Comparison of ENCODE assay signal across 8 cellular contexts in the genomic region with DNA sequence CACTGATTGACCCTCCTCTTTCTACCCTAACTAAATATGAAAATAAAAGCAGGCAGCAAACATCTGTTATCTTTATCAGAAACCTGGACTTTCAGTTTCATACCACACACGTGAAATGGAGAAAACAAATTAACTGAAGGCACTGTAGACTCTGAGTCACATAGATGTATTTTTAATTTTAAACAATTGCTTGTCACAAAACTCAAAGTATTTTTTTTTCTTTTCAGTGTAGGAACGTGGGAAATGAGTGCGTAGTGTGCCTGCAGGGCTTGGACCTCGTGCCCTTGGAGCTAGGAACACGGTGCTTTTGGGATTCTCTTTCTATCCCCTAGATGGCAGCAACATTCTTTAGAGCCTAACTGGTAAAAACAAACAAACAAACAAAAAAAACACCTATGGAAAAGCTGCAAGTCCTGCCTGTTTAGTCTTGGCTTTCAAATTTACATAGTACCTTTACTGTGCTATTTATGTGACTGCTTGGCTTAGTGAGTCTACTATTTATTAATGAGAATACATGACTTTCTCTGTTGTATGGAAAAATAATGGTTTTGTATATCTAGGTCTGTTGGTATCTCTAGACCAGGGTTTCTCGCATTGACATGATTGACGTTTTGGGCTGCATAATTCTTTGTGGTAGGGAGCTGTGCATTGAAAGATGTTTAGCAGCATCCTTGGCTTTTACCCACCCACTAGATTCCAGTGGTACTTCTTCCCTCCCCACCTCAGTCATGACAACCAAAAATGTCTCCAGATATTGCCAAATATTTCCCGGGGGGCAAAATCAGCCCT. TPM values are rescaled to one million over a fixed set of nuclear protein-coding genes. Genes with fewer than 3 reads are reported as not detected.
A peak's percentile ranks its signal among the peaks of the same experiment; 100 is the strongest.
DNase-seq lines count a peak whose midpoint lies in the region; ATAC-seq, FAIRE-seq and TF ChIP-seq lines count a peak whose summit lies in the region.

No MANE protein-coding gene starts in this region.

- 54% methylated on average over 8 of the region's 8 CpGs; no CpG with 5 or more reads in 1 of the 2 experiments for WGBS in H1 (ENCODE audit: extremely low coverage in 1 of 2, insufficient coverage in 1 of 2, insufficient read length in 1 of 2, insufficient replicate concordance in 2 of 2, low coverage in 1 of 2, low lambda C conversion rate in 2 of 2, missing lambda C conversion rate in 1 of 2), 2 experiments

- H2AK5ac ChIP-seq in H1 (ENCODE audit: low read depth, low read length), result no peak overlapping the region

- H3K27me3 ChIP-seq in H1 (replicated peaks in 1 of 4; ENCODE audit: control insufficient read depth in 3 of 4, extremely low read depth in 1 of 4, insufficient read depth in 3 of 4, low read length in 3 of 4), result no peaks in the 10 kb centered on the region

- H3K14ac ChIP-seq in H1 (ENCODE audit: insufficient read length), result no peak overlapping the region

- H3K79me2 ChIP-seq in H1 (ENCODE audit: control insufficient read depth in 1 of 2, insufficient read depth in 2 of 2, low read length in 2 of 2), result no peaks in the 10 kb centered on the region

- peaks cover 2% of the 10 kb centered on the region; the same call in 1 of the 2 replicates for H3K23me2 ChIP-seq in H1 (ENCODE audit: low read depth, low read length)

- TF ChIP-seq EP300 in H1 (IDR thresholded peaks at IDR 0.05; ENCODE audit: borderline replicate concordance in 1 of 2, low read depth in 2 of 2, low read length in 2 of 2), result no peak

- H3K9me3 Mint-ChIP-seq in activated CD4-positive, alpha-beta T cell treated with anti-CD3 and anti-CD28 coated beads, Interleukin-2, amount 10 ng/mL, durations not matched to agents 7 days and 5 days, result no peaks in the 10 kb centered on the region
- H3K9me3 Mint-ChIP-seq in memory B cell, result no peaks in the 10 kb centered on the region

- DNase-seq in activated CD4-positive, alpha-beta T cell treated with anti-CD3 and anti-CD28 coated beads, Interleukin-2, amount 10 ng/mL, durations not matched to agents 7 days and 5 days, result peak; percentile 21
- no peak for DNase-seq in activated CD4-positive, alpha-beta T cell treated with anti-CD3 and anti-CD28 coated beads for 4 hours
- DNase-seq in GM20000 (ENCODE audit: low spot score) (peak; percentile 37), RPMI8226 (peak; percentile 58), H1 (ENCODE audit: low read depth in 1 of 2, low spot score in 2 of 2) (peak in 1 of 2 experiments; percentile 21), memory B cell (ENCODE audit: low spot score in 2 of 2) (no peak)
- no peak for DNase-seq in stimulated activated naive CD4-positive, alpha-beta T cell treated with Interleukin-2 at 50 U/mL for 16 hours (lab: John Stamatoyannopoulos, UW)

- no peaks in the 10 kb centered on the region for H3K79me1 ChIP-seq in H1 (ENCODE audit: low read depth, low read length)

- no peak overlapping the region for H4K91ac ChIP-seq in H1 (replicated peaks; ENCODE audit: insufficient read length, low read length)

- H2BK5ac ChIP-seq in H1 (ENCODE audit: low read depth, low read length), result no peak overlapping the region

- peak overlapping the region; percentile 81 for H3K27ac Mint-ChIP-seq in activated CD4-positive, alpha-beta T cell treated with anti-CD3 and anti-CD28 coated beads, Interleukin-2, amount 10 ng/mL, durations not matched to agents 7 days and 5 days
- no peak overlapping the region for H3K27ac Mint-ChIP-seq in memory B cell

- CTCF ChIA-PET in activated CD4-positive, alpha-beta T cell treated with anti-CD3 and anti-CD28 coated beads, Interleukin-2, amount 10 ng/mL, durations not matched to agents 7 days and 5 days (lab: Charles Lee), result interaction anchor here (0.9 to 2.7 kb wide), 5 partner anchors 9 to 961 kb away, joined by 3 to 12 read pairs (median 4); a partner anchor contains a TSS
- CTCF ChIA-PET in H1 (lab: Charles Lee; ENCODE audit: partially characterized antibody), result interaction anchor here (0.5 to 4.8 kb wide), 47 partner anchors 8 to 1187 kb away, joined by 3 to 53 read pairs (median 3); a partner anchor contains a TSS

- no peak overlapping the region for H3K27ac ChIP-seq in H1 (ENCODE audit: low read depth, low read length)

- H3K56ac ChIP-seq in H1 (replicated peaks; ENCODE audit: insufficient read length, low read depth, low read length), result no peak overlapping the region

- POLR2A ChIA-PET in activated CD4-positive, alpha-beta T cell treated with anti-CD3 and anti-CD28 coated beads, Interleukin-2, amount 10 ng/mL, durations not matched to agents 7 days and 5 days (lab: Charles Lee), result no interaction called here
- POLR2A ChIA-PET in H1 (lab: Charles Lee; ENCODE audit: partially characterized antibody), result no interaction called here

- no peak overlapping the region for H4K5ac ChIP-seq in H1 (ENCODE audit: insufficient read length, low read depth, low read length)

- H2BK15ac ChIP-seq in H1 (ENCODE audit: low read length), result no peak overlapping the region

- no peak for TF ChIP-seq POLR2A in H1 (IDR thresholded peaks at IDR 0.05; ENCODE audit: control extremely low read depth in 1 of 2, low read depth in 2 of 2, low read length in 2 of 2)

- peak; percentile 83 for ATAC-seq in HG03457 (IDR thresholded peaks at IDR 0.05; ENCODE audit: unreplicated experiment)
- ATAC-seq in memory B cell (ENCODE audit: low read depth), result peak; percentile 38

- no peak overlapping the region for H2AFZ ChIP-seq in H1 (ENCODE audit: low read length)

- peak; percentile 91 for TF ChIP-seq RAD21 in H1 (IDR thresholded peaks at IDR 0.05 in 1 of 2, conservative IDR thresholded peaks at IDR 0.05 in 1 of 2; ENCODE audit: low read depth in 2 of 2, low read length in 2 of 2)

- peak; percentile 60 for FAIRE-seq in H1 (lab: Jason Lieb, UNC)

- no peaks in the 10 kb centered on the region for H3K36me3 ChIP-seq in H1 (ENCODE audit: control insufficient read depth in 2 of 4, insufficient read depth in 4 of 4, low read length in 3 of 4)

- H4K8ac ChIP-seq in H1 (ENCODE audit: extremely low read depth, insufficient read depth, low read length), result no peak overlapping the region

- no peak overlapping the region for H2BK12ac ChIP-seq in H1 (ENCODE audit: low read depth, low read length)

- H4K20me1 ChIP-seq in H1 (replicated peaks in 1 of 2; ENCODE audit: control insufficient read depth in 1 of 2, insufficient read depth in 2 of 2, low read length in 2 of 2), result no peaks in the 10 kb centered on the region

- peak overlapping the region; percentile 60 for H3K4me3 Mint-ChIP-seq in activated CD4-positive, alpha-beta T cell treated with anti-CD3 and anti-CD28 coated beads, Interleukin-2, amount 10 ng/mL, durations not matched to agents 7 days and 5 days
- H3K4me3 Mint-ChIP-seq in memory B cell, result peak overlapping the region; percentile 69

- no peak overlapping the region for H3K9ac ChIP-seq in H1 (replicated peaks in 1 of 4; ENCODE audit: extremely low read depth in 1 of 4, low read depth in 3 of 4, low read length in 3 of 4)

- peaks cover 0 to 3% (median under 1%) of the 10 kb centered on the region in 4 experiments; a peak in 2 of 7 replicates for H3K4me1 ChIP-seq in H1 (replicated peaks in 1 of 4; ENCODE audit: control insufficient read depth in 3 of 4, insufficient read depth in 4 of 4, low read length in 3 of 4)

- no peak overlapping the region for H2BK120ac ChIP-seq in H1 (replicated peaks; ENCODE audit: low read depth, low read length)

- H3K18ac ChIP-seq in H1 (ENCODE audit: extremely low read depth, low read length), result no peak overlapping the region

- H3K36me3 Mint-ChIP-seq in activated CD4-positive, alpha-beta T cell treated with anti-CD3 and anti-CD28 coated beads, Interleukin-2, amount 10 ng/mL, durations not matched to agents 7 days and 5 days (ENCODE audit: low read depth), result no peaks in the 10 kb centered on the region
- no peaks in the 10 kb centered on the region for H3K36me3 Mint-ChIP-seq in memory B cell

- H3K27me3 Mint-ChIP-seq in activated CD4-positive, alpha-beta T cell treated with anti-CD3 and anti-CD28 coated beads, Interleukin-2, amount 10 ng/mL, durations not matched to agents 7 days and 5 days, result peaks cover 4% of the 10 kb centered on the region
- peaks cover 5% of the 10 kb centered on the region for H3K27me3 Mint-ChIP-seq in memory B cell

- H3K4ac ChIP-seq in H1 (replicated peaks; ENCODE audit: insufficient read length, low read depth, low read length), result no peak overlapping the region

- no peak overlapping the region for H2BK20ac ChIP-seq in H1 (ENCODE audit: low read length)

- H3K4me2 ChIP-seq in H1 (ENCODE audit: insufficient read depth in 1 of 2, low read depth in 2 of 2, low read length in 2 of 2), result no peak overlapping the region

- peak; percentile 49 for TF ChIP-seq CTCF in GM20000 (IDR thresholded peaks at IDR 0.05; ENCODE audit: extremely low read depth, missing control alignments)
- peak; percentile 41 to 75 (median 65) for TF ChIP-seq CTCF in H1 (IDR thresholded peaks at IDR 0.05; ENCODE audit: control extremely low read depth in 1 of 3, insufficient read depth in 1 of 3, low read depth in 1 of 3, low read length in 3 of 3)

- H3K23ac ChIP-seq in H1 (ENCODE audit: insufficient read length), result no peak overlapping the region

- peaks cover 45% of the 10 kb centered on the region for H3K4me1 Mint-ChIP-seq in activated CD4-positive, alpha-beta T cell treated with anti-CD3 and anti-CD28 coated beads, Interleukin-2, amount 10 ng/mL, durations not matched to agents 7 days and 5 days
- no peaks in the 10 kb centered on the region for H3K4me1 Mint-ChIP-seq in memory B cell

- H3K9me3 ChIP-seq in H1 (ENCODE audit: insufficient read depth in 2 of 2, low read depth in 1 of 2, low read length in 1 of 2), result no peaks in the 10 kb centered on the region

- no peak overlapping the region for H3K4me3 ChIP-seq in H1 (ENCODE audit: extremely low read depth in 1 of 4, insufficient read depth in 2 of 4, low read depth in 3 of 4, low read length in 4 of 4)

TF ChIP-seq in H1, 55 proteins besides CTCF, POLR2A, EP300 and RAD21 (continues in another document):
- TF ChIP-seq, protein P1, sequence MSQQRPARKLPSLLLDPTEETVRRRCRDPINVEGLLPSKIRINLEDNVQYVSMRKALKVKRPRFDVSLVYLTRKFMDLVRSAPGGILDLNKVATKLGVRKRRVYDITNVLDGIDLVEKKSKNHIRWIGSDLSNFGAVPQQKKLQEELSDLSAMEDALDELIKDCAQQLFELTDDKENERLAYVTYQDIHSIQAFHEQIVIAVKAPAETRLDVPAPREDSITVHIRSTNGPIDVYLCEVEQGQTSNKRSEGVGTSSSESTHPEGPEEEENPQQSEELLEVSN (IDR thresholded peaks at IDR 0.05), result peak; percentile 90

RNA-seq across cellular contexts. Expression of a gene that starts 16.8 kb away (rescaled TPM):
- total RNA-seq in activated CD4-positive, alpha-beta T cell treated with anti-CD3 and anti-CD28 coated beads, Interleukin-2, amount 10 ng/mL, durations not matched to agents 7 days and 5 days, result not detected
- total RNA-seq in H1 (2021; fragmentation: NEBNext Ultra II Directional; extraction: Animal tissue kit (Norgen Biotek cat#: 25700)), result not detected in 2 replicates
- polyA plus RNA-seq in H1 (2011; rRNA removed), result not detected in 2 replicates
- not detected for polyA plus RNA-seq in H1 (2011; cell fraction: cytosol; rRNA removed)
- not detected for polyA plus RNA-seq in H1 (2011; cell fraction: nucleus; rRNA removed)
- not detected in 4 replicates for polyA plus RNA-seq in H1 (2012, experiment 1 of 2)
- polyA plus RNA-seq in H1 (2012, experiment 2 of 2), result not detected
- polyA plus RNA-seq in H1 (2013, experiment 1 of 2), result not detected
- not detected for polyA plus RNA-seq in H1 (2013, experiment 2 of 2)
- not detected in 2 replicates for polyA minus RNA-seq in H1 (2011; rRNA and poly(A)+ RNA removed)
- polyA minus RNA-seq in H1 (2011; cell fraction: cytosol; rRNA and poly(A)+ RNA removed), result not detected
- polyA minus RNA-seq in H1 (2011; cell fraction: nucleus; rRNA and poly(A)+ RNA removed), result not detected

Comparison
In these comparisons a context has a peak if more than half of its experiments do, and no peak if none do; other contexts are left out.
1. DNase-seq: peak in activated CD4-positive, alpha-beta T cell treated with anti-CD3 and anti-CD28 coated beads, Interleukin-2, amount 10 ng/mL, durations not matched to agents 7 days and 5 days (single experiment), GM20000 (single experiment) and RPMI8226 (single experiment); none in activated CD4-positive, alpha-beta T cell treated with anti-CD3 and anti-CD28 coated beads for 4 hours (0 of 2), memory B cell (0 of 2) and stimulated activated naive CD4-positive, alpha-beta T cell treated with Interleukin-2 at 50 U/mL for 16 hours (single experiment).